In the genomic region with DNA sequence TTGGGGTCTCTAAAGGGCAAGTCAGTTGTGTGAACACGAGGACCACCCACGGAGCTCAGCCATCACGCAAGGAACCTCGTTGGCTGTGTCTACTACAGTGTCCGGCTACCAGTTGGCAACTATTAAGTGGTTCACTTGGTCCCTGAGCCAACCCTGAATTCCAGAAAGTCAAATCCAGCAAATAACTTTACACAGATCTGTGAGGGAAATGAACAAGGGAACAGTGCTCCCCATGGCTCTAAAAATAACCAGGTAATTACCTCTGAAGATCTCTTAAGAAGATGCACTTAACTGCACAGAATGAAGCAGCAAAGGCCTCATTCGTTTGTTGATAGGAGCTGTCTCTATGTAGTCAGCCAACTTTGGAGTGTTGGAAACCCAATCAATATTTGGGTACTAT, we compare ENCODE assay signal across 16 cellular contexts.
A peak's percentile ranks its signal among the peaks of the same experiment; 100 is the strongest.
DNase-seq lines count a peak whose midpoint lies in the region; ATAC-seq and TF ChIP-seq lines count a peak whose summit lies in the region.
"Had no signal": no experiment of that assay in that cellular context is flagged by ENCODE, and none has a peak within 500 bp of the region (broad histone marks: within the 10 kb centered on the region; RNA-seq: fewer than 3 reads in every experiment).

No MANE protein-coding gene starts in this region.

- intact Hi-C loops in breast epithelium (cut with DNase I; ENCODE audit: low total_unique reads) = no loop called here
- intact Hi-C loops in mammary epithelial cell (cut with micrococcal nuclease) = no loop called here
- intact Hi-C loops in left lung (cut with DNase I) = no loop called here
- intact Hi-C loops in sigmoid colon (cut with DNase I) = no loop called here

- no peak for DNase-seq in breast epithelium (ENCODE audit: low spot score in 2 of 2)
- no peak for DNase-seq in mammary epithelial cell
- no peak for DNase-seq in left lung
- DNase-seq in sigmoid colon = no peak
- DNase-seq: C1 segment of cervical spinal cord; Calu3; CD4-positive, alpha-beta memory T cell; COR-L47; DMS53; DMS79 treated with DMSO at 0.1 percent for 48 hours; GF-D8; GOT3; HFFc6 had no signal

- TF ChIP-seq POLR2A in breast epithelium (IDR thresholded peaks at IDR 0.05) (no peak), sigmoid colon (IDR thresholded peaks at IDR 0.05) (no peak)

- in situ Hi-C loops in mammary epithelial cell (cut with MboI; ENCODE audit: low sequenced_read_pairs in 2 of 2) = no loop called here

- no TSS peak for BruUV-seq in mammary epithelial cell (replicated peaks; lab: Mats Ljungman, UMichigan)

- 21% methylated on average over 6 of the region's 6 CpGs for WGBS in mammary epithelial cell (ENCODE audit: low coverage, missing lambda C conversion rate)
- 86 to 90% methylated on average over 6 of the region's 6 CpGs for WGBS in sigmoid colon, 2 donors

- CTCF ChIA-PET in mammary epithelial cell (lab: Charles Lee; ENCODE audit: low non-redundant PET) = no interaction called here

- H3K4me1 ChIP-seq in breast epithelium (peaks cover 0 to 4% of the 10 kb centered on the region in 2 donors), mammary epithelial cell (ENCODE audit: insufficient read depth, low read length) (no peaks in the 10 kb centered on the region), left lung (no peaks in the 10 kb centered on the region), sigmoid colon (peaks cover 0 to 28% (median 12%) of the 10 kb centered on the region in 4 donors)
- H3K4me1 ChIP-seq: HAP-1 had no signal

- H3K4me3 ChIP-seq in breast epithelium (no peak overlapping the region), mammary epithelial cell (replicated peaks in 1 of 3; ENCODE audit: insufficient read depth in 1 of 3, low read depth in 2 of 3, low read length in 3 of 3) (no peak overlapping the region), left lung (no peak overlapping the region), sigmoid colon (no peak overlapping the region)
- H3K4me3 ChIP-seq: HAP-1 had no signal

- no peaks in the 10 kb centered on the region for H4K20me1 ChIP-seq in mammary epithelial cell (ENCODE audit: insufficient read depth, low read length)

- H3K36me3 ChIP-seq in breast epithelium (no peaks in the 10 kb centered on the region), mammary epithelial cell (ENCODE audit: insufficient read depth, low read length) (no peaks in the 10 kb centered on the region), left lung (no peaks in the 10 kb centered on the region), sigmoid colon (no peaks in the 10 kb centered on the region)
- H3K36me3 ChIP-seq: HAP-1 had no signal

- no peak for TF ChIP-seq CTCF in breast epithelium (IDR thresholded peaks at IDR 0.05)
- no peak for TF ChIP-seq CTCF in mammary epithelial cell (conservative IDR thresholded peaks at IDR 0.05 in 1 of 2, IDR thresholded peaks at IDR 0.05 in 1 of 2; ENCODE audit: extremely low read depth in 1 of 2, insufficient read depth in 1 of 2, low read depth in 1 of 2, low read length in 2 of 2)
- no peak for TF ChIP-seq CTCF in left lung (IDR thresholded peaks at IDR 0.05)
- TF ChIP-seq CTCF in sigmoid colon (IDR thresholded peaks at IDR 0.05) = no peak

- dilution Hi-C loops in mammary epithelial cell (cut with HindIII; ENCODE audit: low sequenced_read_pairs) = no loop called here

- H3K27ac ChIP-seq in breast epithelium (peak overlapping the region; percentile 49 to 70), mammary epithelial cell (ENCODE audit: insufficient read depth, low read depth, low read length) (no peak overlapping the region), left lung (no peak overlapping the region), sigmoid colon (peak overlapping the region; percentile 13 to 62 (median 50))

- no peaks in the 10 kb centered on the region for H3K27me3 ChIP-seq in breast epithelium
- H3K27me3 ChIP-seq in mammary epithelial cell (ENCODE audit: insufficient read depth, low read length) = no peaks in the 10 kb centered on the region
- H3K27me3 ChIP-seq in left lung = no peaks in the 10 kb centered on the region
- no peaks in the 10 kb centered on the region for H3K27me3 ChIP-seq in sigmoid colon

- no peak overlapping the region for H2AFZ ChIP-seq in mammary epithelial cell (ENCODE audit: low read depth, low read length)

- H3K4me2 ChIP-seq in mammary epithelial cell (ENCODE audit: insufficient read depth, low read depth, low read length) = no peak overlapping the region

- H3K79me2 ChIP-seq in mammary epithelial cell (ENCODE audit: insufficient read depth, low read length) = no peaks in the 10 kb centered on the region

- peak; percentile 78 for ATAC-seq in left lung
- ATAC-seq in GM19452 (IDR thresholded peaks at IDR 0.05; ENCODE audit: unreplicated experiment) = no peak
- no peak for ATAC-seq in HG03378 (IDR thresholded peaks at IDR 0.05; ENCODE audit: unreplicated experiment)

- H3K9me3 ChIP-seq in breast epithelium = no peaks in the 10 kb centered on the region
- H3K9me3 ChIP-seq in mammary epithelial cell (replicated peaks; ENCODE audit: insufficient read depth, low read length) = no peaks in the 10 kb centered on the region
- H3K9me3 ChIP-seq in left lung = no peaks in the 10 kb centered on the region
- H3K9me3 ChIP-seq in sigmoid colon = no peaks in the 10 kb centered on the region
- H3K9me3 ChIP-seq: HAP-1 had no signal

- no peak for TF ChIP-seq EP300 in sigmoid colon (IDR thresholded peaks at IDR 0.05)

- H3K9ac ChIP-seq in mammary epithelial cell (ENCODE audit: insufficient read depth, low read length) = no peak overlapping the region

Comparison
In these comparisons a context has a peak if more than half of its experiments do, and no peak if none do; other contexts are left out.
1. H3K27ac ChIP-seq: peak in breast epithelium (2 of 2) and sigmoid colon (4 of 4); none in mammary epithelial cell (single experiment) and left lung (0 of 2).